Comparison of ENCODE assay signal across 8 cellular contexts in the genomic region with DNA sequence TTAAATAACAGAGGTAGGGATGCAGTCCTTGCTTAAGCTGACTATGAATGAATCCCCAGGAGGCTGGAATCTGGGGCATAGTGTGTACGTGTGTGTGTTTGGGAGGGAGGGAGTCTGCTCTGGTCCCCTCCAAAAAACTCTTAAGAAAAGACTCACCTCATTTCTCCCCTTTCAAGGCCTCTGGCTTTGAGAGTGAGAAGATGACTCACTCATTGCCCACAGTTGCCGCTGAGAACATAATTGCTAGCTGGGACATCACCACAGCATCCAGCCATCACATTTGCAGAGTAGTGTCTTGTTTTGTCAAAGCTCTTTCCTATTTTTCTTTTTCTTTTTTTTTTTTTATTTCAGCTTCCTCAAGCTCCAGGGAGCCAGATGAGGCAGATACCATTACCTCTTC.
DNase-seq lines count a peak whose midpoint lies in the region; ATAC-seq and TF ChIP-seq lines count a peak whose summit lies in the region.

No MANE protein-coding gene starts in this region.

- ATAC-seq in HG03457 (IDR thresholded peaks at IDR 0.05; ENCODE audit: unreplicated experiment) = peak; percentile 57
- ATAC-seq in activated CD4-positive, CD25-positive, alpha-beta regulatory T cell treated with anti-CD3 and anti-CD28 coated beads, Interleukin-2, amount 50 U/mL, for 24 hours = peak; percentile 69

- H3K4me3 ChIP-seq in colonic mucosa (no peak overlapping the region), neutrophil (ENCODE audit: low read depth in 1 of 2, low read length in 1 of 2) (peak overlapping the region; percentile 21 to 39)

- H3K27me3 ChIP-seq in colonic mucosa (no peaks in the 10 kb centered on the region), neutrophil (no peaks in the 10 kb centered on the region)

- H3K9me3 ChIP-seq in colonic mucosa (no peaks in the 10 kb centered on the region), neutrophil (no peaks in the 10 kb centered on the region)

- CTCF ChIA-PET in HEK293T (lab: Yijun Ruan, JAX) = interaction anchor here (0.7 to 1.7 kb wide), 3 partner anchors 15 to 142 kb away, joined by 4 to 5 read pairs (median 5); no protein-coding TSS in a partner anchor

- H3K36me3 ChIP-seq in colonic mucosa = no peaks in the 10 kb centered on the region
- no peaks in the 10 kb centered on the region for H3K36me3 ChIP-seq in neutrophil

- intact Hi-C loops in colonic mucosa (cut with DNase I) = loop anchor here (10.0 kb wide), 1 partner anchor 129 kb away; no protein-coding TSS in a partner anchor

- H3K4me1 ChIP-seq in colonic mucosa = no peaks in the 10 kb centered on the region
- peaks cover 50 to 55% of the 10 kb centered on the region in 2 experiments for H3K4me1 ChIP-seq in neutrophil (ENCODE audit: control insufficient read depth in 1 of 2, insufficient read depth in 1 of 2, low read depth in 1 of 2, low read length in 1 of 2)

- no peak overlapping the region for H3K9ac ChIP-seq in colonic mucosa (ENCODE audit: low read depth in 2 of 2, low read length in 2 of 2)

- POLR2A ChIA-PET in HEK293T (lab: Yijun Ruan, JAX) = no interaction called here

- no peak for TF ChIP-seq CTCF in colonic mucosa (IDR thresholded peaks at IDR 0.05)
- TF ChIP-seq CTCF in neutrophil (IDR thresholded peaks at IDR 0.05) = no peak

- DNase-seq in activated gamma-delta T cell treated with Interleukin-2 at 50 U/mL for 16 hours (peak; percentile 52), activated gamma-delta T cell (lab: John Stamatoyannopoulos, UW) (no peak), colonic mucosa (no peak), HEK293T (ENCODE audit: extremely low spot score) (no peak), occipital lobe (lab: John Stamatoyannopoulos, UW) (no peak)

- peak overlapping the region; percentile 74 for H3K27ac ChIP-seq in colonic mucosa
- peak overlapping the region; percentile 80 for H3K27ac ChIP-seq in neutrophil

TF ChIP-seq in HEK293T, 16 proteins besides CTCF, POLR2A, EP300 and RAD21:
- TF ChIP-seq SP1 (IDR thresholded peaks at IDR 0.05) (no peak), NFRKB (IDR thresholded peaks at IDR 0.05) (no peak), ARNT (IDR thresholded peaks at IDR 0.05) (no peak), HDGF (IDR thresholded peaks at IDR 0.05; ENCODE audit: borderline replicate concordance) (no peak), ELF4 (IDR thresholded peaks at IDR 0.05) (no peak), FOXK2 (IDR thresholded peaks at IDR 0.05) (no peak), LEF1 (IDR thresholded peaks at IDR 0.05; ENCODE audit: borderline replicate concordance) (no peak), ZNF384 (IDR thresholded peaks at IDR 0.05) (no peak), L3MBTL2 (conservative IDR thresholded peaks at IDR 0.05) (no peak), FOXM1 (IDR thresholded peaks at IDR 0.05; ENCODE audit: borderline replicate concordance) (no peak), BHLHE40 (IDR thresholded peaks at IDR 0.05; ENCODE audit: borderline replicate concordance) (no peak), TARDBP (IDR thresholded peaks at IDR 0.05) (no peak), FOXA1 (IDR thresholded peaks at IDR 0.05) (no peak)
- TF ChIP-seq, protein P1, sequence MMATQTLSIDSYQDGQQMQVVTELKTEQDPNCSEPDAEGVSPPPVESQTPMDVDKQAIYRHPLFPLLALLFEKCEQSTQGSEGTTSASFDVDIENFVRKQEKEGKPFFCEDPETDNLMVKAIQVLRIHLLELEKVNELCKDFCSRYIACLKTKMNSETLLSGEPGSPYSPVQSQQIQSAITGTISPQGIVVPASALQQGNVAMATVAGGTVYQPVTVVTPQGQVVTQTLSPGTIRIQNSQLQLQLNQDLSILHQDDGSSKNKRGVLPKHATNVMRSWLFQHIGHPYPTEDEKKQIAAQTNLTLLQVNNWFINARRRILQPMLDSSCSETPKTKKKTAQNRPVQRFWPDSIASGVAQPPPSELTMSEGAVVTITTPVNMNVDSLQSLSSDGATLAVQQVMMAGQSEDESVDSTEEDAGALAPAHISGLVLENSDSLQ (IDR thresholded peaks at IDR 0.05) = no peak
